In the genomic region with DNA sequence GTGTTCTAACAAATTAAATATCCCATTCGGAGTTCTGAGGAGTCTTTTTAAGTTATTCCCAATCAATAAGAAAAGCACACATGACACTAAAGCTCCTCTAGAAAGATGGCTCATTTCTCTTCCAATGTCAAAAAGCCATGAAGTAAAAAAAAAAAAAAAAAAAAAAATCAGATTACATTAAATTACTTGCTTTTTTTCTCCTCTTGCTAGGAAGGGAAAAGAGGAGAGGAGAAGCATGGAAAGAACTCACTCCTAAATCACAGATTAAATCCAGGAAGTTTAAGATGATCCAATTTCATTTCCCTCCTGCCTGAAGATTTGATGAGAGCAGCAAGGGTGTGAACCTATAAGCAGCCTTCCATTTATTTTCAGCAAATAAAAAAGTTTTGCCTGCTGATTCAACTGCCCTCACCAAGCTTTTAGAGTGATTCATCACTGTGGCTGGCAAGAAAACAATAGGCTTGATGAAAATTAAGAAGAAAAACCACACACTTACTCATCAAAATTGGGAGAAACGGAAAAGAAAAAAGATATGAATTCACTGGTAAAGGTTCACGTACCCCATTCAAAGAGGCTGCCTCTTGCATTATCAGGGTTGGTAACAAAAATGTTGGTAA, we compare ENCODE assay signal across 12 cellular contexts. TPM values are rescaled to one million over a fixed set of nuclear protein-coding genes. Genes with fewer than 3 reads are reported as not detected.
DNase-seq lines count a peak whose midpoint lies in the region; ATAC-seq and TF ChIP-seq lines count a peak whose summit lies in the region.
"Had no signal": no experiment of that assay in that cellular context is flagged by ENCODE, and none has a peak within 500 bp of the region (broad histone marks: within the 10 kb centered on the region; RNA-seq: fewer than 3 reads in every experiment).

No MANE protein-coding gene starts in this region.

- no peak overlapping the region for H3K4ac ChIP-seq in H9 (ENCODE audit: low read depth, low read length)

- H3K23ac ChIP-seq in H9 (ENCODE audit: insufficient read length, low read depth, low read length), result no peak overlapping the region

- peaks cover 3 to 6% (median 6%) of the 10 kb centered on the region in 3 experiments; a peak in 4 of 7 replicates for H3K36me3 Mint-ChIP-seq in H9 (ENCODE audit: insufficient read depth in 1 of 3, low read depth in 3 of 3)
- H3K36me3 Mint-ChIP-seq in activated naive CD4-positive, alpha-beta T cell treated with anti-CD3 and anti-CD28 coated beads for 36 hours (ENCODE audit: low read depth), result no peaks in the 10 kb centered on the region

- DNase-seq in H9, result no peak
- DNase-seq in RKO (ENCODE audit: low spot score), result peak; percentile 96
- DNase-seq in epithelial cell of prostate (ENCODE audit: low read depth, low spot score), result peak; percentile 80
- no peak for DNase-seq in smooth muscle cell (lab: John Stamatoyannopoulos, UW; ENCODE audit: unreplicated experiment)
- DNase-seq in sigmoid colon, result no peak
- DNase-seq in activated naive CD4-positive, alpha-beta T cell treated with anti-CD3 and anti-CD28 coated beads for 36 hours, result no peak
- DNase-seq: anterior cingulate cortex, heart left ventricle, NCI-H1417, SHP77 had no signal

- H3K9ac ChIP-seq in H9 (ENCODE audit: extremely low read depth, insufficient read length, low read length), result no peak overlapping the region
- H3K9ac ChIP-seq in smooth muscle cell (ENCODE audit: low read depth), result no peak overlapping the region

- no peak overlapping the region for H3K27ac ChIP-seq in H9 (ENCODE audit: insufficient read length, low read depth, low read length)
- H3K27ac ChIP-seq in epithelial cell of prostate, result peak overlapping the region; percentile 56
- H3K27ac ChIP-seq in smooth muscle cell (ENCODE audit: low read depth), result peak overlapping the region; percentile 66
- no peak overlapping the region for H3K27ac ChIP-seq in sigmoid colon
- no peak overlapping the region for H3K27ac ChIP-seq in gastroesophageal sphincter
- H3K27ac ChIP-seq: heart left ventricle, suprapubic skin had no signal

- H3T11ph ChIP-seq in H9 (ENCODE audit: low read length), result no peak overlapping the region

- H2AK5ac ChIP-seq in H9 (ENCODE audit: insufficient read length, low read length), result no peak overlapping the region

- H3K14ac ChIP-seq in H9 (ENCODE audit: insufficient read depth, low read length), result no peak overlapping the region; the same call in 1 of the 2 replicates

- H4K5ac ChIP-seq in H9 (ENCODE audit: insufficient read length, low read depth, low read length), result no peak overlapping the region

- H3K9me3 ChIP-seq in H9 (ENCODE audit: control insufficient read depth, low read depth, low read length) (no peaks in the 10 kb centered on the region), smooth muscle cell (replicated peaks; ENCODE audit: low read depth) (no peaks in the 10 kb centered on the region), sigmoid colon (no peaks in the 10 kb centered on the region), gastroesophageal sphincter (no peaks in the 10 kb centered on the region)
- H3K9me3 ChIP-seq: heart left ventricle, suprapubic skin had no signal

- no peak overlapping the region for H2BK12ac ChIP-seq in H9 (ENCODE audit: insufficient read length, low read depth, low read length)

- peaks cover 4 to 16% of the 10 kb centered on the region in 2 experiments for H3K4me1 Mint-ChIP-seq in H9
- no peaks in the 10 kb centered on the region for H3K4me1 Mint-ChIP-seq in activated naive CD4-positive, alpha-beta T cell treated with anti-CD3 and anti-CD28 coated beads for 36 hours (ENCODE audit: low read depth)

- H3K36me3 ChIP-seq in smooth muscle cell (ENCODE audit: low read depth) (no peaks in the 10 kb centered on the region), sigmoid colon (no peaks in the 10 kb centered on the region), gastroesophageal sphincter (no peaks in the 10 kb centered on the region)
- H3K36me3 ChIP-seq: heart left ventricle, suprapubic skin had no signal

- TF ChIP-seq EP300 in sigmoid colon (IDR thresholded peaks at IDR 0.05) (no peak), gastroesophageal sphincter (IDR thresholded peaks at IDR 0.05) (no peak)

- no peak overlapping the region for H3K18ac ChIP-seq in H9 (ENCODE audit: insufficient read length, low read depth, low read length)

- H3K79me2 ChIP-seq in H9 (ENCODE audit: insufficient read depth, low read length), result peaks cover 3% of the 10 kb centered on the region; the same call in 1 of the 2 replicates
- peaks cover 100% of the 10 kb centered on the region for H3K79me2 ChIP-seq in smooth muscle cell (ENCODE audit: low read depth)

- H3K56ac ChIP-seq in H9 (ENCODE audit: insufficient read length, low read depth, low read length), result no peak overlapping the region

- H3K27ac Mint-ChIP-seq in H9, result peak overlapping the region in 2 of 3 experiments; percentile 32 to 55; a peak in 2 of 7 replicates
- no peak overlapping the region for H3K27ac Mint-ChIP-seq in activated naive CD4-positive, alpha-beta T cell treated with anti-CD3 and anti-CD28 coated beads for 36 hours

- no peak overlapping the region for H3K4me3 ChIP-seq in smooth muscle cell
- H3K4me3 ChIP-seq in sigmoid colon, result no peak overlapping the region
- H3K4me3 ChIP-seq in gastroesophageal sphincter, result no peak overlapping the region
- H3K4me3 ChIP-seq: heart left ventricle, suprapubic skin had no signal

- no peak overlapping the region for H4K8ac ChIP-seq in H9 (replicated peaks; ENCODE audit: insufficient read length, low read depth, low read length)

- H3K4me1 ChIP-seq in H9 (ENCODE audit: insufficient read depth, low read length) (no peaks in the 10 kb centered on the region), smooth muscle cell (ENCODE audit: low read depth) (peaks cover 10% of the 10 kb centered on the region), sigmoid colon (peaks cover 0 to 4% (median 0%) of the 10 kb centered on the region in 4 donors), gastroesophageal sphincter (no peaks in the 10 kb centered on the region)

- H2BK20ac ChIP-seq in H9 (ENCODE audit: low read depth, low read length, poor library complexity, severe bottlenecking), result no peak overlapping the region

- intact Hi-C loops in sigmoid colon (cut with DNase I), result no loop called here
- intact Hi-C loops in activated naive CD4-positive, alpha-beta T cell treated with anti-CD3 and anti-CD28 coated beads for 36 hours (cut with micrococcal nuclease), result no loop called here

- H3K4me2 ChIP-seq in H9 (ENCODE audit: insufficient read depth, insufficient read length, low read length), result no peak overlapping the region
- peak overlapping the region; percentile 58 for H3K4me2 ChIP-seq in smooth muscle cell

- H3K27me3 ChIP-seq in H9 (ENCODE audit: insufficient read depth, low read length) (no peaks in the 10 kb centered on the region), smooth muscle cell (ENCODE audit: low read depth) (no peaks in the 10 kb centered on the region), sigmoid colon (no peaks in the 10 kb centered on the region), gastroesophageal sphincter (no peaks in the 10 kb centered on the region)
- H3K27me3 ChIP-seq: heart left ventricle, suprapubic skin had no signal

- H3K23me2 ChIP-seq in H9 (ENCODE audit: insufficient read length, low read depth, low read length, poor library complexity, severe bottlenecking), result no peaks in the 10 kb centered on the region

- H4K20me1 ChIP-seq in H9 (ENCODE audit: control insufficient read depth, insufficient read depth, insufficient read length) (no peaks in the 10 kb centered on the region), smooth muscle cell (ENCODE audit: low read depth) (peaks cover 100% of the 10 kb centered on the region)

- no peaks in the 10 kb centered on the region for H3K27me3 Mint-ChIP-seq in H9 (ENCODE audit: low read depth)
- no peaks in the 10 kb centered on the region for H3K27me3 Mint-ChIP-seq in activated naive CD4-positive, alpha-beta T cell treated with anti-CD3 and anti-CD28 coated beads for 36 hours (ENCODE audit: low read depth)

- H3K79me1 ChIP-seq in H9 (ENCODE audit: insufficient read depth, low read depth, low read length, poor library complexity, severe bottlenecking), result peaks cover 3% of the 10 kb centered on the region

- WGBS in H9 (ENCODE audit: extremely low coverage, insufficient read length, low lambda C conversion rate), result no CpG with 5 or more reads among the region's 3 CpGs
- WGBS in smooth muscle cell (ENCODE audit: low lambda C conversion rate), result 41% methylated on average over 3 of the region's 3 CpGs
- 76 to 78% methylated on average over 3 of the region's 3 CpGs for WGBS in sigmoid colon, 2 donors
- WGBS in gastroesophageal sphincter (ENCODE audit: low coverage in 1 of 2), 2 donors, result 50 to 100% methylated on average over 1 to 3 of the region's 3 CpGs

- no peak overlapping the region for H2AFZ ChIP-seq in H9 (ENCODE audit: low read length)
- no peak overlapping the region for H2AFZ ChIP-seq in smooth muscle cell (ENCODE audit: low read depth)

- H3K4me3 Mint-ChIP-seq in H9, result no peak overlapping the region
- no peak overlapping the region for H3K4me3 Mint-ChIP-seq in activated naive CD4-positive, alpha-beta T cell treated with anti-CD3 and anti-CD28 coated beads for 36 hours

- H4K91ac ChIP-seq in H9 (ENCODE audit: insufficient read length, low read depth, low read length), result no peak overlapping the region

- H2BK120ac ChIP-seq in H9 (ENCODE audit: low read depth, low read length, poor library complexity, severe bottlenecking), result no peak overlapping the region

- H2BK15ac ChIP-seq in H9 (ENCODE audit: low read depth, low read length), result no peak overlapping the region

- TF ChIP-seq POLR2A in sigmoid colon (IDR thresholded peaks at IDR 0.05) (no peak), gastroesophageal sphincter (IDR thresholded peaks at IDR 0.05) (no peak)

- ATAC-seq in gastroesophageal sphincter, result no peak

- no peaks in the 10 kb centered on the region for H3K9me3 Mint-ChIP-seq in H9
- peaks cover 2% of the 10 kb centered on the region for H3K9me3 Mint-ChIP-seq in activated naive CD4-positive, alpha-beta T cell treated with anti-CD3 and anti-CD28 coated beads for 36 hours

- peaks cover 17% of the 10 kb centered on the region for H3F3A ChIP-seq in smooth muscle cell (ENCODE audit: low read depth)

- H2BK5ac ChIP-seq in H9 (ENCODE audit: insufficient read length, low read length), result no peak overlapping the region

- TF ChIP-seq CTCF in H9 (conservative IDR thresholded peaks at IDR 0.05) (no peak), smooth muscle cell (IDR thresholded peaks at IDR 0.05; ENCODE audit: borderline replicate concordance, insufficient read depth, poor library complexity, severe bottlenecking) (no peak), sigmoid colon (IDR thresholded peaks at IDR 0.05) (no peak), gastroesophageal sphincter (IDR thresholded peaks at IDR 0.05) (no peak)

- CTCF ChIA-PET in activated naive CD4-positive, alpha-beta T cell treated with anti-CD3 and anti-CD28 coated beads for 36 hours (lab: Charles Lee), result no interaction called here

RNA-seq across cellular contexts. Expression of gene MYO10, which starts 19.7 kb away (rescaled TPM):
- total RNA-seq in H9 (2021) (125 and 127 TPM in 2 replicates), smooth muscle cell (69.5 and 76.4 TPM in 2 replicates), sigmoid colon (1 to 10 TPM; 3.9 to 8.3 (median 5.1) TPM), gastroesophageal sphincter (10 to 100 TPM in 1 of 4 donors, 1 to 10 TPM in 3; 5.6 to 11.0 (median 6.4) TPM)
- polyA plus RNA-seq in smooth muscle cell (96.8 and 97.6 TPM in 2 replicates), sigmoid colon (10 to 100 TPM; 13.2 to 20.3 (median 15.4) TPM)
- under 1 TPM; 0.05 to 0.27 TPM for total RNA-seq in activated naive CD4-positive, alpha-beta T cell treated with anti-CD3 and anti-CD28 coated beads for 36 hours

Comparison
In these comparisons a context has a peak if more than half of its experiments do, and no peak if none do; other contexts are left out.
1. DNase-seq: peak in RKO (single experiment) and epithelial cell of prostate (single experiment); none in H9 (single experiment), smooth muscle cell (single experiment), sigmoid colon (single experiment) and activated naive CD4-positive, alpha-beta T cell treated with anti-CD3 and anti-CD28 coated beads for 36 hours (single experiment).
2. H3K27ac ChIP-seq: peak in epithelial cell of prostate (single experiment) and smooth muscle cell (single experiment); none in H9 (single experiment), sigmoid colon (0 of 4) and gastroesophageal sphincter (0 of 4).